ENCODE assay signal across 1 cellular context in genomic region chr1:234655328-234656069, GRCh38.
TF ChIP-seq lines count a peak whose summit lies in the region.

No MANE protein-coding gene starts in this region.

TF ChIP-seq in IMR-90, 13 proteins besides CTCF, POLR2A, EP300 and RAD21 (continued from another document):
- TF ChIP-seq ELK1 (IDR thresholded peaks at IDR 0.05; ENCODE audit: borderline replicate concordance, low read depth, low read length) (no peak), MXI1 (IDR thresholded peaks at IDR 0.05; ENCODE audit: borderline replicate concordance, low read depth, low read length) (no peak), FOS (IDR thresholded peaks at IDR 0.05; ENCODE audit: low read depth, low read length) (no peak), MAFK (IDR thresholded peaks at IDR 0.05; ENCODE audit: low read depth, low read length) (no peak), CHD1 (IDR thresholded peaks at IDR 0.05; ENCODE audit: low read depth, low read length) (no peak)
- TF ChIP-seq, protein P1, sequence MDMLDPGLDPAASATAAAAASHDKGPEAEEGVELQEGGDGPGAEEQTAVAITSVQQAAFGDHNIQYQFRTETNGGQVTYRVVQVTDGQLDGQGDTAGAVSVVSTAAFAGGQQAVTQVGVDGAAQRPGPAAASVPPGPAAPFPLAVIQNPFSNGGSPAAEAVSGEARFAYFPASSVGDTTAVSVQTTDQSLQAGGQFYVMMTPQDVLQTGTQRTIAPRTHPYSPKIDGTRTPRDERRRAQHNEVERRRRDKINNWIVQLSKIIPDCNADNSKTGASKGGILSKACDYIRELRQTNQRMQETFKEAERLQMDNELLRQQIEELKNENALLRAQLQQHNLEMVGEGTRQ (IDR thresholded peaks at IDR 0.05; ENCODE audit: low read depth, low read length), result no peak
